In the genomic region with DNA sequence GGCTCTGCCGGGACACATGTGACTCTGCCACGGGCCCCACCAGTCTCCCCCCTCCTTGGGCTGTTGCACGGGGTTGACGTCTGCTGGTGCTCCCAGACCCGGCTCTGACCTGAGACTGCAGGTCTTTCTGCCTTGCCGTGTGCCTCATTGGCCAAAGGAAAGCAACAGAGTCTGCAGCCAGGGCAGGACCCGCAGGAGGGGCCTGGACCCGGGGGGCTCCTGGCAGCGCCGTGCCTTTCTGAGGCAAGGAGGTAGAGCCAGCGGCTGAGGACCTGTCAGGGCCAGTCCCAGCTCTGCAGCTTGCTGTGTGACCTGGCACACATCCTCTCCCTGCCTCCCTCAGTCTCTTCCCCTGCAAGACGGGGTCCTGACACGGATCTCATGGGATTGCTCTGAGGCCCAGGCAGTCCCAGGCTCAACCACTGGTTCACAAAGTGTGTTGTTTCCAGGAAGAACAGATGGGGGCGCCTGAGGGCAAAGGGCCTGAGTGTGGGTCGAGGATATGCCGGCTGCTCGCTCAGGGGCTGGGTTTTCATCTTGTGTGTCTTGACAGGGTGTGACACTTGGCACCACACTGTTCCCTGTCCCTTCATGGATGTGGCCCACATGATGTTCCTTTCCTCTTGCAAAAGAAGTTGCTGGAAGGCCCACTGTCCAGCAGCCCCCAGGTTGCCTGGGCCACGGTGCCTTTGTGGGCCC, we compare ENCODE assay signal across 9 cellular contexts. TPM values are rescaled to one million over a fixed set of nuclear protein-coding genes. Genes with fewer than 3 reads are reported as not detected.
A peak's percentile ranks its signal among the peaks of the same experiment; 100 is the strongest.
DNase-seq lines count a peak whose midpoint lies in the region; ATAC-seq and TF ChIP-seq lines count a peak whose summit lies in the region.
"Had no signal": no experiment of that assay in that cellular context is flagged by ENCODE, and none has a peak within 500 bp of the region (broad histone marks: within the 10 kb centered on the region; RNA-seq: fewer than 3 reads in every experiment).

No MANE protein-coding gene starts in this region.

- ATAC-seq in activated CD4-positive, CD25-positive, alpha-beta regulatory T cell treated with anti-CD3 and anti-CD28 coated beads, Interleukin-2, amount 50 U/mL, for 24 hours, result no peak
- ATAC-seq in GM21737 (IDR thresholded peaks at IDR 0.05; ENCODE audit: unreplicated experiment), result no peak

- no peaks in the 10 kb centered on the region for H3K27me3 Mint-ChIP-seq in nephron (ENCODE audit: low read depth)

- H3K4me3 Mint-ChIP-seq in nephron, result no peak overlapping the region

- H3K4me1 Mint-ChIP-seq in nephron, result no peaks in the 10 kb centered on the region

- no peak overlapping the region for H3K4me3 ChIP-seq in colonic mucosa

- peak; percentile 28 for DNase-seq in activated CD4-positive, CD25-positive, alpha-beta regulatory T cell treated with anti-CD3 and anti-CD28 coated beads, Interleukin-2, amount 50 U/mL, for 72 hours
- DNase-seq in NOMO-1 treated with DMSO at 0.1 percent for 48 hours (lab: John Stamatoyannopoulos, UW; ENCODE audit: unreplicated experiment) (peak; percentile 26), colonic mucosa (peak; percentile 55), amniotic stem cell (lab: John Stamatoyannopoulos, UW) (no peak), NCI-H146 treated with DMSO at 0.1 percent for 48 hours (lab: John Stamatoyannopoulos, UW; ENCODE audit: unreplicated experiment) (no peak)

- no peaks in the 10 kb centered on the region for H3K27me3 ChIP-seq in colonic mucosa

- H3K36me3 Mint-ChIP-seq in nephron (ENCODE audit: low read depth), result peaks cover 15% of the 10 kb centered on the region

- H3K9me3 ChIP-seq in colonic mucosa, result no peaks in the 10 kb centered on the region
- H3K9me3 ChIP-seq: thoracic aorta had no signal

- H3K4me1 ChIP-seq in colonic mucosa, result no peaks in the 10 kb centered on the region

- intact Hi-C loops in colonic mucosa (cut with DNase I), result no loop called here

- no peak overlapping the region for H3K9ac ChIP-seq in colonic mucosa (ENCODE audit: low read depth in 2 of 2, low read length in 2 of 2)

- H3K27ac Mint-ChIP-seq in nephron, result no peak overlapping the region

- H3K36me3 ChIP-seq in colonic mucosa, result peaks cover 6% of the 10 kb centered on the region

- no peak overlapping the region for H3K27ac ChIP-seq in colonic mucosa
- H3K27ac ChIP-seq: thoracic aorta had no signal

- no peak for TF ChIP-seq CTCF in colonic mucosa (IDR thresholded peaks at IDR 0.05)
- TF ChIP-seq CTCF in nephron (IDR thresholded peaks at IDR 0.05; ENCODE audit: unreplicated experiment in 3 of 3), result peak in 2 of 3 experiments; percentile 12 to 25

- no peaks in the 10 kb centered on the region for H3K9me3 Mint-ChIP-seq in nephron

RNA-seq across cellular contexts. Expression of gene CAPN10, which starts 9.0 kb away (rescaled TPM):
- total RNA-seq in colonic mucosa, result 10 to 100 TPM; 29.1 to 47.8 TPM

RNA-seq across cellular contexts. Expression of gene RNPEPL1, which starts 27.2 kb away (rescaled TPM):
- total RNA-seq in colonic mucosa, result 100 to 1,000 TPM in 1 of 2 donors, 10 to 100 TPM in 1; 87.2 to 108 TPM

RNA-seq across cellular contexts. Expression of gene GPR35, which starts 29.8 kb away (rescaled TPM):
- total RNA-seq in colonic mucosa, result 10 to 100 TPM; 64.4 to 92.2 TPM

RNA-seq across cellular contexts. Expression of gene DUSP28, which starts 35.4 kb away (rescaled TPM):
- 1 to 10 TPM; 3.9 to 5.3 TPM for total RNA-seq in colonic mucosa

RNA-seq across cellular contexts. Expression of gene ANKMY1, which starts 37.7 kb away (rescaled TPM):
- total RNA-seq in colonic mucosa, result 10 to 100 TPM; 12.3 to 18.1 TPM

Comparison
In these comparisons a context has a peak if more than half of its experiments do, and no peak if none do; other contexts are left out.
1. DNase-seq: peak in activated CD4-positive, CD25-positive, alpha-beta regulatory T cell treated with anti-CD3 and anti-CD28 coated beads, Interleukin-2, amount 50 U/mL, for 72 hours (single experiment), NOMO-1 treated with DMSO at 0.1 percent for 48 hours (single experiment) and colonic mucosa (single experiment); none in amniotic stem cell (single experiment) and NCI-H146 treated with DMSO at 0.1 percent for 48 hours (single experiment).